1 cellular context compared by ENCODE assay signal in the genomic region with DNA sequence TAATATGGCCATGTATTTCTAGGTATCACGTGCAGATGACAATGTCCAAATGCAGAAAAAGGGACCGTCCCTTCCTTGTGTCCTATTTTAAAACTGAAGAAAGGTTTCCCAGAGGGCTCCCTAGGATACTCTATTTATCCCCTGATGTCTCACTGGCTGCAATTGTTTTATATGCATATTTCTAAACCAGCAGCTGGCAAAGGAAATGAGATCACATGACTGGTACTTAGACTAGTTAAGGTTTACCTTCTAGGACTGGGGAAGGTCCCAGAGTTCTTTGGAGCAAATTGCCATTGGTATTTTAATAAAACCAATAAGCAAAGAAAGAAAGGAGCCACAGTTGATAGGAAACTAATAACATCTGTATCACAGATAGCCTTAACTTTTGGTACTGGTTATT.
TF ChIP-seq lines count a peak whose summit lies in the region.

No MANE protein-coding gene starts in this region.

TF ChIP-seq in WTC11, 78 proteins besides CTCF, POLR2A, EP300 and RAD21 (continued from another document):
- TF ChIP-seq, protein P1, sequence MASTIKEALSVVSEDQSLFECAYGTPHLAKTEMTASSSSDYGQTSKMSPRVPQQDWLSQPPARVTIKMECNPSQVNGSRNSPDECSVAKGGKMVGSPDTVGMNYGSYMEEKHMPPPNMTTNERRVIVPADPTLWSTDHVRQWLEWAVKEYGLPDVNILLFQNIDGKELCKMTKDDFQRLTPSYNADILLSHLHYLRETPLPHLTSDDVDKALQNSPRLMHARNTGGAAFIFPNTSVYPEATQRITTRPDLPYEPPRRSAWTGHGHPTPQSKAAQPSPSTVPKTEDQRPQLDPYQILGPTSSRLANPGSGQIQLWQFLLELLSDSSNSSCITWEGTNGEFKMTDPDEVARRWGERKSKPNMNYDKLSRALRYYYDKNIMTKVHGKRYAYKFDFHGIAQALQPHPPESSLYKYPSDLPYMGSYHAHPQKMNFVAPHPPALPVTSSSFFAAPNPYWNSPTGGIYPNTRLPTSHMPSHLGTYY (CRISPR knock-in tag; IDR thresholded peaks at IDR 0.05) = no peak
- no peak for TF ChIP-seq FOXP1 (CRISPR knock-in tag; IDR thresholded peaks at IDR 0.05; ENCODE audit: borderline replicate concordance)
